Comparison of ENCODE assay signal across 9 cellular contexts in the genomic region with DNA sequence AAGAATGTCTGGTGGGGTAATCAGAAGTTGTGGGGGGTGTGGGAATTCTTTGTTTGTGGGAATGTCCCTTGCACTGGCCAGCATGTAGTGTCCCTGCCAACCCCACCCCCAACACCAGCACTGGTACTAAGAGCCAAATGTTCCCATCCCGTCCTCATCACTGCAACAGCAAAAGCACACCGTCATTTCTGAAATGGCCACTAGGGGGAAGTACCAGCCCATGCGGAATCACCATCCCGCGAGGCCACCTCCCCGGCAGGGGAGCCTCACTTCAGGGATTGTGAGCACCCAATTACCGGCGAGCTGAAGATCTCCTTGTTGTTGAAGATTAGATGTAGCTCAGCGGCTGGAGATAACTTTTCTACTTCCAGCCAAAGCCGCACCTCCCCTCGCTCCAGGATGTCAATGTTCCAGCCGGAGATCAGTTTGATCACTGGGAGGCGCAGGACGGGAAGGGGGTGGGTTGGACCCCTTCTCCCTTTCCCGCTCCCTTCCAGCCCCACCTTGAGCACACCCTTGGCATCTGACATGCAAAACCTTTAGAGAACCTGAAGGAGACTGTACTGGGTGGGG. TPM values are rescaled to one million over a fixed set of nuclear protein-coding genes. Genes with fewer than 3 reads are reported as not detected.
A peak's percentile ranks its signal among the peaks of the same experiment; 100 is the strongest.
DNase-seq lines count a peak whose midpoint lies in the region; ATAC-seq, FAIRE-seq and TF ChIP-seq lines count a peak whose summit lies in the region.
"Had no signal": no experiment of that assay in that cellular context is flagged by ENCODE, and none has a peak within 500 bp of the region (broad histone marks: within the 10 kb centered on the region; RNA-seq: fewer than 3 reads in every experiment).

No MANE protein-coding gene starts in this region.

- H3K4me1 ChIP-seq in trophoblast cell (ENCODE audit: control insufficient read depth in 1 of 2, insufficient read depth in 2 of 2, low read length in 2 of 2), result no peaks in the 10 kb centered on the region

- H3K23ac ChIP-seq in trophoblast cell (ENCODE audit: low read length), result no peak overlapping the region

- intact Hi-C loops in head of caudate nucleus (cut with DNase I), result no loop called here

- H2BK12ac ChIP-seq in trophoblast cell (ENCODE audit: low read length), result no peak overlapping the region

- no peak overlapping the region for H3K9ac ChIP-seq in trophoblast cell (ENCODE audit: low read length)

- no peak for ATAC-seq in HG02870 (IDR thresholded peaks at IDR 0.05; ENCODE audit: unreplicated experiment)

- H3K4me2 ChIP-seq in trophoblast cell (ENCODE audit: low read length), result peak overlapping the region; percentile 22

- no peak overlapping the region for H2BK5ac ChIP-seq in trophoblast cell (ENCODE audit: low read depth, low read length, poor library complexity)

- H3K36me3 ChIP-seq in trophoblast cell (ENCODE audit: control insufficient read depth in 1 of 2, insufficient read depth in 2 of 2, low read length in 2 of 2), result no peaks in the 10 kb centered on the region

- no peak overlapping the region for H3K4me3 ChIP-seq in trophoblast cell (ENCODE audit: low read depth, low read length)

- H3K27ac ChIP-seq in trophoblast cell (ENCODE audit: low read depth, low read length), result no peak overlapping the region

- no peak overlapping the region for H4K8ac ChIP-seq in trophoblast cell (ENCODE audit: low read depth, low read length)

- H3K18ac ChIP-seq in trophoblast cell (ENCODE audit: low read length), result no peak overlapping the region

- no peaks in the 10 kb centered on the region for H3K79me2 ChIP-seq in trophoblast cell (ENCODE audit: control insufficient read depth, insufficient read depth, low read length, poor library complexity)

- no peak overlapping the region for H4K12ac ChIP-seq in trophoblast cell (ENCODE audit: low read depth, low read length)

- no peaks in the 10 kb centered on the region for H3K79me1 ChIP-seq in trophoblast cell (ENCODE audit: low read length)

- TF ChIP-seq CTCF in type B pancreatic cell (conservative IDR thresholded peaks at IDR 0.05), result peak; percentile 92

- H3K27me3 ChIP-seq in trophoblast cell (ENCODE audit: insufficient read depth, low read length), result no peaks in the 10 kb centered on the region

- H2AK5ac ChIP-seq in trophoblast cell (ENCODE audit: low read length), result no peak overlapping the region

- H3K36me3 Mint-ChIP-seq in type B pancreatic cell, result no peaks in the 10 kb centered on the region

- WGBS in trophoblast cell (ENCODE audit: extremely low coverage, insufficient coverage, insufficient read length), result no CpG with 5 or more reads among the region's 15 CpGs

- H3K4ac ChIP-seq in trophoblast cell (ENCODE audit: low read depth, low read length), result no peak overlapping the region

- peak overlapping the region; percentile 61 for H3K27ac Mint-ChIP-seq in type B pancreatic cell

- no peak overlapping the region for H4K91ac ChIP-seq in trophoblast cell (ENCODE audit: low read depth, low read length)

- H3K14ac ChIP-seq in trophoblast cell (ENCODE audit: low read length), result no peak overlapping the region

- peak; percentile 88 for FAIRE-seq in G401.6 (lab: Jason Lieb, UNC)
- FAIRE-seq: islet of Langerhans had no signal

- H3K27me3 Mint-ChIP-seq in type B pancreatic cell, result peaks cover 4% of the 10 kb centered on the region

- H2AFZ ChIP-seq in trophoblast cell (ENCODE audit: insufficient read depth, low read length, poor library complexity), result no peak overlapping the region

- DNase-seq in MV-4-11 (lab: John Stamatoyannopoulos, UW) (peak; percentile 39), SK-N-DZ (ENCODE audit: low spot score) (peak; percentile 57), head of caudate nucleus (peak; percentile 68 to 91 (median 78)), trophoblast cell (peak; percentile 56 to 83), type B pancreatic cell (ENCODE audit: extremely low spot score, unreplicated experiment) (no peak)
- peak; percentile 22 to 52 (median 34) for DNase-seq in activated naive CD4-positive, alpha-beta T cell (lab: John Stamatoyannopoulos, UW)

- no peak overlapping the region for H2BK120ac ChIP-seq in trophoblast cell (ENCODE audit: insufficient read depth, low read length, poor library complexity)

- H3K9me3 Mint-ChIP-seq in type B pancreatic cell, result no peaks in the 10 kb centered on the region

- H3K9me3 ChIP-seq in trophoblast cell (ENCODE audit: insufficient read depth, low read depth, low read length), result peaks cover 2% of the 10 kb centered on the region

- peaks cover 5% of the 10 kb centered on the region for H3K4me1 Mint-ChIP-seq in type B pancreatic cell (ENCODE audit: unreplicated experiment)

- H3K4me3 Mint-ChIP-seq in type B pancreatic cell, result peak overlapping the region; percentile 36

RNA-seq across cellular contexts. Expression of a gene that starts 41.0 kb away (rescaled TPM):
- 0.07 and 0.54 TPM in 2 replicates for polyA plus RNA-seq in SK-N-DZ (2014; cell fraction: cytosol; rRNA removed)
- polyA plus RNA-seq in SK-N-DZ (2014; cell fraction: nucleus; rRNA removed), result 0.17 and 0.91 TPM in 2 replicates
- 0.01 and 0.04 TPM in 2 replicates for polyA plus RNA-seq in trophoblast cell (2013)
- total RNA-seq in type B pancreatic cell (ENCODE audit: low replicate concordance), result 0.12 and 0.70 TPM in 2 replicates
